9 cellular contexts compared by ENCODE assay signal in genomic region chr13:94712812-94713555, GRCh38. TPM values are rescaled to one million over a fixed set of nuclear protein-coding genes. Genes with fewer than 3 reads are reported as not detected.
DNase-seq lines count a peak whose midpoint lies in the region; ATAC-seq and TF ChIP-seq lines count a peak whose summit lies in the region.
"Had no signal": no experiment of that assay in that cellular context is flagged by ENCODE, and none has a peak within 500 bp of the region (broad histone marks: within the 10 kb centered on the region; RNA-seq: fewer than 3 reads in every experiment).

No MANE protein-coding gene starts in this region.

- H3K27ac ChIP-seq in breast epithelium (no peak overlapping the region), tibial artery (no peak overlapping the region)
- no peak overlapping the region for H3K27ac ChIP-seq in CD8-positive, alpha-beta T cell (ENCODE audit: low read depth, low read length)
- H3K27ac ChIP-seq: neutrophil had no signal

- H3K27me3 ChIP-seq in breast epithelium = peaks cover 3 to 54% of the 10 kb centered on the region in 2 donors
- peaks cover 0 to 70% of the 10 kb centered on the region in 2 donors for H3K27me3 ChIP-seq in tibial artery
- H3K27me3 ChIP-seq in CD8-positive, alpha-beta T cell (ENCODE audit: insufficient read depth, low read length) = peaks cover 13% of the 10 kb centered on the region

- H3K4me1 ChIP-seq in breast epithelium (peaks cover 3 to 15% of the 10 kb centered on the region in 2 donors), tibial artery (peaks cover 0 to 36% (median 32%) of the 10 kb centered on the region in 4 donors)
- peaks cover 8% of the 10 kb centered on the region for H3K4me1 ChIP-seq in CD8-positive, alpha-beta T cell (ENCODE audit: insufficient read depth, low read length)

- H3K27ac Mint-ChIP-seq in CD8-positive, alpha-beta T cell = no peak overlapping the region

- 2 to 3% methylated on average over 33 to 48 of the region's 79 CpGs for WGBS in lower leg skin, 2 donors

- peaks cover 14% of the 10 kb centered on the region for H3K4me1 Mint-ChIP-seq in CD8-positive, alpha-beta T cell (ENCODE audit: low read depth)

- no peak overlapping the region for H3K4me3 Mint-ChIP-seq in CD8-positive, alpha-beta T cell

- peaks cover 61% of the 10 kb centered on the region for H3K27me3 Mint-ChIP-seq in CD8-positive, alpha-beta T cell (ENCODE audit: low read depth)

- no peaks in the 10 kb centered on the region for H3K9me3 Mint-ChIP-seq in CD8-positive, alpha-beta T cell

- POLR2A ChIA-PET in CD8-positive, alpha-beta T cell (lab: Charles Lee) = no interaction called here

- no peaks in the 10 kb centered on the region for H3K9me3 ChIP-seq in breast epithelium
- H3K9me3 ChIP-seq in tibial artery = no peaks in the 10 kb centered on the region
- H3K9me3 ChIP-seq in CD8-positive, alpha-beta T cell (ENCODE audit: low read length) = no peaks in the 10 kb centered on the region
- H3K9me3 ChIP-seq: neutrophil had no signal

- no peaks in the 10 kb centered on the region for H3K36me3 ChIP-seq in breast epithelium
- no peaks in the 10 kb centered on the region for H3K36me3 ChIP-seq in tibial artery
- no peaks in the 10 kb centered on the region for H3K36me3 ChIP-seq in CD8-positive, alpha-beta T cell (ENCODE audit: insufficient read depth, low read length)
- H3K36me3 ChIP-seq: neutrophil had no signal

- no peak for ATAC-seq in CD8-positive, alpha-beta T cell

- intact Hi-C loops in breast epithelium (cut with DNase I; ENCODE audit: low total_unique reads) = no loop called here
- intact Hi-C loops in lower leg skin (cut with DNase I; ENCODE audit: low total_unique reads) = loop anchor here (10.0 kb wide), 1 partner anchor 442 kb away; no protein-coding TSS in a partner anchor
- intact Hi-C loops in tibial artery (cut with DNase I; ENCODE audit: low total_unique reads) = no loop called here
- intact Hi-C loops in CD8-positive, alpha-beta T cell (cut with DNase I, micrococcal nuclease) = no loop called here
- intact Hi-C loops in posterior vena cava (cut with DNase I) = loop anchor here in 1 of 2 donors (10.0 kb wide), 1 partner anchor 1182 kb away; no protein-coding TSS in a partner anchor

- CTCF ChIA-PET in CD8-positive, alpha-beta T cell (lab: Charles Lee) = no interaction called here

- TF ChIP-seq POLR2A in breast epithelium (IDR thresholded peaks at IDR 0.05) (no peak), lower leg skin (IDR thresholded peaks at IDR 0.05) (no peak)

- DNase-seq in DMS153 treated with DMSO at 0.1 percent for 48 hours (lab: John Stamatoyannopoulos, UW; ENCODE audit: unreplicated experiment) (peak; percentile 52), M059J (ENCODE audit: low read depth) (peak; percentile 46), breast epithelium (ENCODE audit: low spot score in 2 of 2) (no peak), lower leg skin (ENCODE audit: low spot score in 2 of 2) (no peak), tibial artery (no peak), posterior vena cava (ENCODE audit: low spot score) (no peak), NCI-H187 treated with DMSO at 0.1 percent for 48 hours (lab: John Stamatoyannopoulos, UW) (no peak)
- DNase-seq in CD8-positive, alpha-beta T cell = no peak

- H3K4me3 ChIP-seq in breast epithelium (peak overlapping the region; percentile 20 to 57 (median 35)), lower leg skin (ENCODE audit: low read depth, poor library complexity, severe bottlenecking) (peak overlapping the region; percentile 2), tibial artery (peak overlapping the region; percentile 22 to 45)
- no peak overlapping the region for H3K4me3 ChIP-seq in CD8-positive, alpha-beta T cell (ENCODE audit: low read depth, low read length)

- no peak for TF ChIP-seq CTCF in breast epithelium (IDR thresholded peaks at IDR 0.05)
- TF ChIP-seq CTCF in lower leg skin (IDR thresholded peaks at IDR 0.05) = no peak
- TF ChIP-seq CTCF in tibial artery (IDR thresholded peaks at IDR 0.05) = no peak
- TF ChIP-seq CTCF in CD8-positive, alpha-beta T cell (IDR thresholded peaks at IDR 0.05) = no peak

- H3K36me3 Mint-ChIP-seq in CD8-positive, alpha-beta T cell = no peaks in the 10 kb centered on the region

RNA-seq across cellular contexts. Expression of gene SOX21, which starts 0.6 kb away (rescaled TPM):
- 0.07 and 0.32 TPM in 2 replicates for total RNA-seq in M059J (2014; rRNA removed; shearing (Covaris generic))
- not detected for total RNA-seq in breast epithelium
- 10 to 100 TPM; 20.5 to 28.0 (median 26.8) TPM for total RNA-seq in lower leg skin
- total RNA-seq in CD8-positive, alpha-beta T cell = not detected
- total RNA-seq in posterior vena cava = under 1 TPM in 1 of 2 donors, not detected in 1; 0.10 TPM

Comparison
In these comparisons a context has a peak if more than half of its experiments do, and no peak if none do; other contexts are left out.
1. DNase-seq: peak in DMS153 treated with DMSO at 0.1 percent for 48 hours (single experiment) and M059J (single experiment); none in breast epithelium (0 of 2), lower leg skin (0 of 2), tibial artery (0 of 2), CD8-positive, alpha-beta T cell (0 of 7), posterior vena cava (single experiment) and NCI-H187 treated with DMSO at 0.1 percent for 48 hours (single experiment).
2. RNA of gene SOX21, which starts 0.6 kb away (total RNA-seq): 20.5 to 28.0 TPM in lower leg skin; 0.07 to 0.32 TPM in M059J, 0.10 TPM in posterior vena cava, not detected in breast epithelium and not detected in CD8-positive, alpha-beta T cell; every median in the first group is over 10 times any median in the second.